Comparison of ENCODE assay signal across 23 cellular contexts in the genomic region with DNA sequence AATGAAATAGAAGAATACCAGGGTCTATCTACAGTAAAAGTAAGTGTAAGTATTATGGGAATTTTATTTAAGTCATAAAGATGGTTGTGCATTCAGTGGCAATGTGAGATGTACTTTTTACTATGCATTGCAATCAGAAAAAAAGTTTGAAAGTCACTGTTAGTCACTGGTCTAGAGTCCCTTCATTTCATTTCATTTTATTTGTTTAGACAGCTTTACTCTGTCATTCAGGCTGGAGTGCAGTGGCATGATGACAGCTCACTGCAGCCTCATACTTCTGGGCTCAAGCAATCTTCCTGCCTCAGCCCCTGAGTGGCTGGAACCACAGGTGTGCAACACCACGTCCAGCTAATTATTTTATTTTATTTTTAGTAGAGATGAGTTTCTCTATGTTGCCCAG.
"Had no signal": no experiment of that assay in that cellular context is flagged by ENCODE, and none has a peak within 500 bp of the region (broad histone marks: within the 10 kb centered on the region; RNA-seq: fewer than 3 reads in every experiment).

No MANE protein-coding gene starts in this region.

- H3K27me3 ChIP-seq: dorsolateral prefrontal cortex, esophagus squamous epithelium, gastrocnemius medialis, heart right ventricle, left lung had no signal

- H3K4me3 ChIP-seq: coronary artery, dorsolateral prefrontal cortex, esophagus squamous epithelium, gastrocnemius medialis, heart right ventricle, left lung, lower lobe of right lung had no signal

- DNase-seq: dermis blood vessel endothelial cell; dorsolateral prefrontal cortex; effector CD4-positive, alpha-beta T cell; effector memory CD4-positive, alpha-beta T cell; erythroblast; esophagus squamous epithelium; foreskin fibroblast; foreskin melanocyte; gastrocnemius medialis; glutamatergic neuron; head of caudate nucleus; heart right ventricle; hippocampal formation; left cardiac atrium; left lung; left ventricle myocardium superior; lower lobe of right lung; mesendoderm; midbrain; naive thymus-derived CD4-positive, alpha-beta T cell had no signal

- H3K9me3 ChIP-seq: esophagus squamous epithelium, gastrocnemius medialis, heart right ventricle, left lung, lower lobe of right lung had no signal

- ATAC-seq: esophagus mucosa; gastrocnemius medialis; heart right ventricle; left cardiac atrium; left lung; left ventricle myocardium superior; lower lobe of right lung; naive thymus-derived CD4-positive, alpha-beta T cell had no signal

- H3K4me1 ChIP-seq: esophagus squamous epithelium, left lung, lower lobe of right lung had no signal

- H3K36me3 ChIP-seq: esophagus squamous epithelium, gastrocnemius medialis, heart right ventricle, lower lobe of right lung had no signal

- H3K27ac ChIP-seq: coronary artery, epithelial cell of prostate, esophagus squamous epithelium, heart right ventricle, left lung, lower lobe of right lung had no signal
